ENCODE assay signal across 10 cellular contexts in the genomic region with DNA sequence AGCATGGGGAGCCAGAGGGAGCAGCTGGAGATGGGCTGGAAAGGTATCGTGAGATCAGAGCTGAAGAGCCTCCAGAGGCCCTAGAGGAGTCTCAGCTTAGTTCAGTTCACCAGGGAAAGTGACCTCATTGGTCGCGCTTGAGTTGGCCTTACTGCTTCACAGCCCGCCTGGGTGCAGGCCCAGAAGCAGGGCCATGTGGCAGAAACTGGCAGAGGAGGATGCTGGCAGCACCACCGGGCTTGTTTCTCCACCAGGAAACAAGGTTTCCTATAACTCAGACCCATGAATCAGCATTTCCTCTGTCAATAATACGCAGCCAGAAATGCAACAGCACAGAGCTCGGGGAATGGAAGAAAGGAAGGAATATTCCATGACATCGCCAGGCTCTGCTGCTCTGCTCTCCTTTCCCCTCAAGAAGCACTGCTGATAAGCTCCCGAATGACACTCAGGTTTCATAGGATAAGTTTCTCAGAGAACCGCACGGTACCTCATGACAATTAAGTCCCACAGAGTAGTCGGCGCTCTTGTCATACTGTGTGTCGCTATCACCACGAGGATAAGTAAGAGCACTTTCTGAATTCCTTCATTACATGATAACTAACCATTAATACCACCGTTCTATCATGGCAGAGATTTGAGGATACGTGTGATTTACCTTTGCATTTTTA.
DNase-seq lines count a peak whose midpoint lies in the region; ATAC-seq and TF ChIP-seq lines count a peak whose summit lies in the region.
"Had no signal": no experiment of that assay in that cellular context is flagged by ENCODE, and none has a peak within 500 bp of the region (broad histone marks: within the 10 kb centered on the region; RNA-seq: fewer than 3 reads in every experiment).

No MANE protein-coding gene starts in this region.

- peaks cover 4% of the 10 kb centered on the region in 2 donors for H3K36me3 Mint-ChIP-seq in activated T-cell treated with anti-CD3 and anti-CD28 coated beads, Interleukin-2, amount 50 U/mL, for 72 hours (ENCODE audit: insufficient read depth in 2 of 2)

- H3K27me3 Mint-ChIP-seq in activated T-cell treated with anti-CD3 and anti-CD28 coated beads, Interleukin-2, amount 50 U/mL, for 72 hours (ENCODE audit: low read depth), result no peaks in the 10 kb centered on the region
- H3K27me3 Mint-ChIP-seq: IgD-negative memory B cell had no signal

- H3K36me3 ChIP-seq in WERI-Rb-1 (no peaks in the 10 kb centered on the region), thoracic aorta (no peaks in the 10 kb centered on the region), mucosa of descending colon (ENCODE audit: low read depth) (no peaks in the 10 kb centered on the region)

- no peak overlapping the region for H3K4me3 ChIP-seq in WERI-Rb-1 (ENCODE audit: low read depth, low read length)
- H3K4me3 ChIP-seq in thoracic aorta, result no peak overlapping the region
- H3K4me3 ChIP-seq in mucosa of descending colon, result no peak overlapping the region

- H3K27ac Mint-ChIP-seq in activated T-cell treated with anti-CD3 and anti-CD28 coated beads, Interleukin-2, amount 50 U/mL, for 72 hours, result peak overlapping the region; percentile 14
- H3K27ac Mint-ChIP-seq: activated T-helper 2 cell treated with anti-CD3 and anti-CD28 coated beads, Interferon-gamma antibody, Interleukin-2, Interleukin-4, amounts not matched to agents 10 μg/mL and 5 μg/mL and 100 μg/mL, durations not matched to agents 14 hours and 24 hours and 36 hours had no signal

- H3K27me3 ChIP-seq in WERI-Rb-1 (ENCODE audit: insufficient read depth, low read depth, severe bottlenecking) (no peaks in the 10 kb centered on the region), thoracic aorta (replicated peaks; ENCODE audit: insufficient read depth) (no peaks in the 10 kb centered on the region)

- H3K27ac ChIP-seq in WERI-Rb-1 (no peak overlapping the region), thoracic aorta (peak overlapping the region; percentile 59 to 64)

- intact Hi-C loops in mucosa of descending colon (cut with DNase I, micrococcal nuclease), result no loop called here

- ATAC-seq in activated T-cell treated with anti-CD3 and anti-CD28 coated beads, Interleukin-2, amount 50 U/mL, for 72 hours (replicated peaks in 1 of 2), result no peak
- ATAC-seq in thoracic aorta (ENCODE audit: insufficient number of reproducible peaks, low FRiP score, low read depth), result peak; percentile 73
- ATAC-seq in HG03460 (IDR thresholded peaks at IDR 0.05; ENCODE audit: unreplicated experiment), result no peak
- no peak for ATAC-seq in mucosa of descending colon

- H3K9me3 Mint-ChIP-seq in activated T-cell treated with anti-CD3 and anti-CD28 coated beads, Interleukin-2, amount 50 U/mL, for 72 hours, result peaks cover 2 to 4% of the 10 kb centered on the region in 2 donors

- no peaks in the 10 kb centered on the region for H3K9me3 ChIP-seq in WERI-Rb-1 (ENCODE audit: severe bottlenecking)
- no peaks in the 10 kb centered on the region for H3K9me3 ChIP-seq in thoracic aorta
- H3K9me3 ChIP-seq in mucosa of descending colon, result no peaks in the 10 kb centered on the region

- no peak for TF ChIP-seq CTCF in WERI-Rb-1 (IDR thresholded peaks at IDR 0.05; ENCODE audit: low read depth, low read length)
- no peak for TF ChIP-seq CTCF in thoracic aorta (IDR thresholded peaks at IDR 0.05)
- no peak for TF ChIP-seq CTCF in mucosa of descending colon (IDR thresholded peaks at IDR 0.05)

- peaks cover 24% of the 10 kb centered on the region for H3K4me1 Mint-ChIP-seq in activated T-cell treated with anti-CD3 and anti-CD28 coated beads, Interleukin-2, amount 50 U/mL, for 72 hours (ENCODE audit: low read depth)

- DNase-seq in activated T-cell treated with anti-CD3 and anti-CD28 coated beads, Interleukin-2, amount 50 U/mL, for 72 hours, result no peak
- DNase-seq in activated T-cell treated with anti-CD3 and anti-CD28 coated beads for 4 hours, result no peak
- DNase-seq in WERI-Rb-1, result peak; percentile 17
- DNase-seq in hypothalamus (lab: John Stamatoyannopoulos, UW), result peak in 29 of 51 donors; percentile 7 to 68 (median 36)
- DNase-seq in thoracic aorta (ENCODE audit: low spot score), result no peak
- DNase-seq in activated effector memory CD4-positive, alpha-beta T cell treated with anti-CD3 and anti-CD28 coated beads, Interleukin-2, amount 50 U/mL, for 16 hours, result no peak
- no peak for DNase-seq in mucosa of descending colon

- peaks cover 0 to 12% of the 10 kb centered on the region in 2 donors for H3K4me1 ChIP-seq in thoracic aorta (ENCODE audit: control insufficient read depth in 1 of 2, low read depth in 2 of 2)
- H3K4me1 ChIP-seq in mucosa of descending colon (ENCODE audit: low read depth), result peaks cover 14% of the 10 kb centered on the region

- H3K4me3 Mint-ChIP-seq in activated T-cell treated with anti-CD3 and anti-CD28 coated beads, Interleukin-2, amount 50 U/mL, for 72 hours, result no peak overlapping the region

Comparison
In these comparisons a context has a peak if more than half of its experiments do, and no peak if none do; other contexts are left out.
1. DNase-seq: peak in WERI-Rb-1 (single experiment) and hypothalamus (29 of 51); none in activated T-cell treated with anti-CD3 and anti-CD28 coated beads, Interleukin-2, amount 50 U/mL, for 72 hours (0 of 2), activated T-cell treated with anti-CD3 and anti-CD28 coated beads for 4 hours (single experiment), thoracic aorta (single experiment), activated effector memory CD4-positive, alpha-beta T cell treated with anti-CD3 and anti-CD28 coated beads, Interleukin-2, amount 50 U/mL, for 16 hours (single experiment) and mucosa of descending colon (0 of 3).